ENCODE assay signal across 35 cellular contexts in the genomic region with DNA sequence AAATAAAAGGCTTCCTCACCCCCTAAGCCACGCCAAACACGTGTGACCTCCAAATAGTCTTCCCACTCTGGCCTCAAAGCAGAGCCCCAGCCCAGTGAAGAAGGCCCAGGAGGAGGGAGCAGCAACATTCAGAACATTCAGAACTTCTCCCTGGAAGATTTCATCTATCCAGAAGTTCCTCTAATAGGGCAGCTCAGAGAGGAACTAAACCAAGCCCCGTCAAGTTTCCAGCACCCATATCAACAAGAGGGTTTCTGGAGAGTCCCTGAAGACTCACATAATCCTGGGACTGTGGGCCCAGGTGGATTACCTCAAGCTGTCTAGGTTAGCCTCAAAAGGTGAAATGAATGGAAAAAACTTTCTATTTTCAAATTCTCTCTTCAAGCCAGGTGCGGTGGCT. TPM values are rescaled to one million over a fixed set of nuclear protein-coding genes. Genes with fewer than 3 reads are reported as not detected.
"Had no signal": no experiment of that assay in that cellular context is flagged by ENCODE, and none has a peak within 500 bp of the region (broad histone marks: within the 10 kb centered on the region; RNA-seq: fewer than 3 reads in every experiment).

No MANE protein-coding gene starts in this region.

- H3K9ac ChIP-seq: neural progenitor cell had no signal

- H3K27ac Mint-ChIP-seq: memory B cell; naive thymus-derived CD4-positive, alpha-beta T cell; nephron; neural progenitor cell; stimulated activated naive CD8-positive, alpha-beta T cell treated with anti-CD3 and anti-CD28 coated beads, Interleukin-15, amount 100 ng/mL, for 72 hours had no signal

- ATAC-seq: foreskin keratinocyte; gastroesophageal sphincter; heart left ventricle; left lobe of liver; naive thymus-derived CD4-positive, alpha-beta T cell; sciatic nerve; stimulated activated naive CD8-positive, alpha-beta T cell treated with anti-CD3 and anti-CD28 coated beads, Interleukin-15, amount 100 ng/mL, for 72 hours had no signal

- H3K27me3 ChIP-seq: colonic mucosa, esophagus muscularis mucosa, foreskin keratinocyte, gastroesophageal sphincter, heart left ventricle, hepatocyte, neural progenitor cell, right atrium auricular region, suprapubic skin, transverse colon had no signal

- H3K4me2 ChIP-seq: hepatocyte, neural progenitor cell, smooth muscle cell had no signal

- H3K9me3 Mint-ChIP-seq: naive thymus-derived CD4-positive, alpha-beta T cell; nephron; stimulated activated naive CD8-positive, alpha-beta T cell treated with anti-CD3 and anti-CD28 coated beads, Interleukin-15, amount 100 ng/mL, for 72 hours had no signal

- FAIRE-seq: endothelial cell of umbilical vein, kidney had no signal

- DNase-seq: colonic mucosa; dermis blood vessel endothelial cell; effector memory CD4-positive, alpha-beta T cell; foreskin keratinocyte; heart left ventricle; kidney; midbrain; naive thymus-derived CD4-positive, alpha-beta T cell; stimulated activated CD4-positive, alpha-beta T cell treated with anti-CD3 and anti-CD28 coated beads, Interleukin-12 subunit alpha, Interleukin-12 subunit beta, amount 100 ng/mL, for 4 hours; stimulated activated CD4-positive, alpha-beta T cell treated with anti-CD3 and anti-CD28 coated beads, Interleukin-1b, Interleukin-23, amount 100 ng/mL, for 48 hours; stimulated activated CD4-positive, alpha-beta T cell treated with anti-CD3 and anti-CD28 coated beads, Interleukin-4, amount 100 ng/mL, for 1 hour; stimulated activated CD8-positive, alpha-beta memory T cell treated with anti-CD3 and anti-CD28 coated beads, Interleukin-4, amount 100 ng/mL, for 48 hours; stimulated activated naive CD4-positive, alpha-beta T cell; stimulated activated naive CD8-positive, alpha-beta T cell treated with anti-CD3 and anti-CD28 coated beads, Interleukin-15, amount 100 ng/mL, for 72 hours; transverse colon had no signal

- H3K4me3 Mint-ChIP-seq: memory B cell; naive thymus-derived CD4-positive, alpha-beta T cell; nephron; neural progenitor cell; stimulated activated naive CD8-positive, alpha-beta T cell treated with anti-CD3 and anti-CD28 coated beads, Interleukin-15, amount 100 ng/mL, for 72 hours had no signal

- H3K9me3 ChIP-seq: colonic mucosa, esophagus muscularis mucosa, gastroesophageal sphincter, heart left ventricle, prostate gland, right atrium auricular region, suprapubic skin, transverse colon had no signal

- H3K27me3 Mint-ChIP-seq: naive thymus-derived CD4-positive, alpha-beta T cell; stimulated activated naive CD8-positive, alpha-beta T cell treated with anti-CD3 and anti-CD28 coated beads, Interleukin-15, amount 100 ng/mL, for 72 hours had no signal

- H2AFZ ChIP-seq: hepatocyte, neural progenitor cell had no signal

- H3K36me3 Mint-ChIP-seq: memory B cell had no signal

- H3K27ac ChIP-seq: colonic mucosa, esophagus muscularis mucosa, foreskin keratinocyte, gastroesophageal sphincter, heart left ventricle, hepatocyte, neural progenitor cell, prostate gland, right atrium auricular region, suprapubic skin, transverse colon had no signal

- H3K36me3 ChIP-seq: colonic mucosa, esophagus muscularis mucosa, gastroesophageal sphincter, heart left ventricle, neural progenitor cell, prostate gland, right atrium auricular region, suprapubic skin, transverse colon had no signal

- H3K79me2 ChIP-seq: hepatocyte had no signal

- H3K4me3 ChIP-seq: colonic mucosa, esophagus muscularis mucosa, gastroesophageal sphincter, heart left ventricle, hepatocyte, lung, neural progenitor cell, prostate gland, right atrium auricular region, smooth muscle cell, suprapubic skin, transverse colon had no signal

- H3K4me1 ChIP-seq: foreskin keratinocyte, gastroesophageal sphincter, heart left ventricle, prostate gland, right atrium auricular region had no signal

- H3K4me1 Mint-ChIP-seq: memory B cell; stimulated activated naive CD8-positive, alpha-beta T cell treated with anti-CD3 and anti-CD28 coated beads, Interleukin-15, amount 100 ng/mL, for 72 hours had no signal

RNA-seq across cellular contexts. Expression of gene C11orf86, which starts 56.4 kb away (rescaled TPM):
- total RNA-seq: dermis blood vessel endothelial cell; endothelial cell of umbilical vein; epithelial cell of proximal tubule; esophagus muscularis mucosa; fibroblast of lung; foreskin keratinocyte; gastroesophageal sphincter; heart left ventricle; kidney; left lobe of liver; liver; lung; mucosa of gallbladder; naive thymus-derived CD4-positive, alpha-beta T cell; osteocyte; prostate gland; right atrium auricular region; sciatic nerve; smooth muscle cell; suprapubic skin; urinary bladder had no signal
- polyA plus RNA-seq: endothelial cell of umbilical vein; fibroblast of lung; foreskin keratinocyte; heart left ventricle; lung; naive thymus-derived CD4-positive, alpha-beta T cell; smooth muscle cell; urinary bladder had no signal
